Comparison of ENCODE assay signal across 11 cellular contexts in genomic region chr20:13317439-13317838, GRCh38.
"Had no signal": no experiment of that assay in that cellular context is flagged by ENCODE, and none has a peak within 500 bp of the region (broad histone marks: within the 10 kb centered on the region; RNA-seq: fewer than 3 reads in every experiment).

No MANE protein-coding gene starts in this region.

- H3K4me3 Mint-ChIP-seq: GM23338, H9, HFFc6 had no signal

- H3K4me2 ChIP-seq: GM23338 had no signal

- H3K9me3 ChIP-seq: HAP-1 had no signal

- DNase-seq: GM23248, GOT3, H7, H9, HCEC 1CT, HFFc6 had no signal

- ATAC-seq: GM23338, HCT116 had no signal

- H3K27ac Mint-ChIP-seq: GM23338, H9, HFFc6 had no signal

- H3K27ac ChIP-seq: GM23248 had no signal

- FAIRE-seq: H1, H54 had no signal

- H3K4me3 ChIP-seq: GM23248, GM23338, HAP-1 had no signal

- H3K4me1 ChIP-seq: HAP-1 had no signal

- H3K9me3 Mint-ChIP-seq: HFFc6 had no signal
